In the genomic region with DNA sequence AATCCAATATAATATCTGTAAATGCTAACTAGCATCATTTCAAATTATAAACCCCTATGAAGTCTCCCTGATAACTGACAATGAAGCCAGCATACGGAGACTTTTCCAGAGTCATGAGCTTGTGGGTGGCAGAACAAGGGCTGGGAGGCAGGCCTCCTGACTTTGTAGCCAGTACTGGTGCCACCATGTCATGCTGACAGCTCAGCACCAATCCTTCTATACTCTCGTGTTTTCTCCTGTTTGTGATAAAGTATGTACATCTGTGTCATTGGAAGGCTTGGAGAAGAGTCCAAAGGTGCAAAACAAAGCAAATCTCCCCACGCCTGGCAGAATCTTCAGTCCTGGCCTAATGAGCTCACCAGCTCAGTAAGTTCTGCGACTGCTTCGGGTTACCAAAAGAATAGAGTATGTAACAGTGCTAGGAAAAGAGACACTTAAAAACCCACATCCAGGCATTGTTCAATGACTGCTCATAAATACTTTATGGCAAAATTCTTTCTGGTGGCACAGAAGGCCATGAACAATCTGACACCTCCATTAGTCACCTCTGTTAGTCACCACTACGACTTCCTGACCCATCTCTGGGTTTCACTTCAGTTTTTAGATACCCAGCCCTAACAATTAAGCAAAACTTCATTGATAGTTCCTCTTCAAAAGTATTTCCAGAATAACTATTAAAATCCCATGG, we compare ENCODE assay signal across 8 cellular contexts. TPM values are rescaled to one million over a fixed set of nuclear protein-coding genes. Genes with fewer than 3 reads are reported as not detected.
DNase-seq lines count a peak whose midpoint lies in the region; ATAC-seq, FAIRE-seq and TF ChIP-seq lines count a peak whose summit lies in the region.

No MANE protein-coding gene starts in this region.

- H3K4me1 ChIP-seq in GM23338 (ENCODE audit: insufficient read depth) (0 out of 2 replicates have a peak, but pooled peaks cover 5% of the 10 kb centered on the region), Karpas-422 (ENCODE audit: low read length) (peaks cover 7% of the 10 kb centered on the region), small intestine (ENCODE audit: control insufficient read depth in 2 of 2, insufficient read depth in 1 of 2, low read depth in 1 of 2, low read length in 1 of 2) (peaks cover 0 to 2% of the 10 kb centered on the region in 2 donors), body of pancreas (peaks cover 8% of the 10 kb centered on the region)

- peak; percentile 93 for ATAC-seq in GM18508 (IDR thresholded peaks at IDR 0.05; ENCODE audit: insufficient read depth, unreplicated experiment)
- ATAC-seq in GM23338 = no peak
- no peak for ATAC-seq in body of pancreas

- no peaks in the 10 kb centered on the region for H3F3A ChIP-seq in GM23338 (replicated peaks; ENCODE audit: low read depth)

- H3K27me3 Mint-ChIP-seq in GM23338 (ENCODE audit: insufficient read depth, low read depth, poor library complexity) = peaks cover 2% of the 10 kb centered on the region

- H3K79me2 ChIP-seq in GM23338 (replicated peaks; ENCODE audit: insufficient read depth) (no peaks in the 10 kb centered on the region), Karpas-422 (ENCODE audit: low read length) (no peaks in the 10 kb centered on the region)

- TF ChIP-seq CTCF in GM23338 (conservative IDR thresholded peaks at IDR 0.05; ENCODE audit: low read depth in 2 of 2) (no peak), body of pancreas (IDR thresholded peaks at IDR 0.05) (no peak)

- TF ChIP-seq POLR2A in body of pancreas (IDR thresholded peaks at IDR 0.05) = no peak

- H2AFZ ChIP-seq in GM23338 = 0 out of 2 replicates have a peak overlapping the region, but pooled peaks have one; percentile 34
- H2AFZ ChIP-seq in Karpas-422 (ENCODE audit: low read length) = no peak overlapping the region

- no peak overlapping the region for H3K4me3 ChIP-seq in GM23338
- H3K4me3 ChIP-seq in Karpas-422 (ENCODE audit: low read length) = no peak overlapping the region
- H3K4me3 ChIP-seq in small intestine (ENCODE audit: low read depth in 1 of 2, low read length in 2 of 2) = no peak overlapping the region
- no peak overlapping the region for H3K4me3 ChIP-seq in body of pancreas

- H3K9me2 ChIP-seq in GM23338 (ENCODE audit: insufficient read depth) (peaks cover 6% of the 10 kb centered on the region; the same call in 1 of the 2 replicates), Karpas-422 (replicated peaks; ENCODE audit: insufficient read depth, low read length) (no peaks in the 10 kb centered on the region)

- no peaks in the 10 kb centered on the region for H3K9me3 ChIP-seq in Karpas-422 (ENCODE audit: low read length)
- H3K9me3 ChIP-seq in small intestine (ENCODE audit: control insufficient read depth, low read depth) = no peaks in the 10 kb centered on the region
- no peaks in the 10 kb centered on the region for H3K9me3 ChIP-seq in body of pancreas

- WGBS in small intestine, 3 donors = 55 to 67% (median 56%) methylated on average over 6 of the region's 6 CpGs
- 73 to 79% methylated on average over 6 of the region's 6 CpGs for WGBS in body of pancreas, 2 donors

- H3K4me3 Mint-ChIP-seq in GM23338 = no peak overlapping the region

- peaks cover 7% of the 10 kb centered on the region; the same call in 1 of the 3 replicates for H3K36me3 Mint-ChIP-seq in GM23338 (ENCODE audit: low read depth)

- H3K4me1 Mint-ChIP-seq in GM23338 = peaks cover 9% of the 10 kb centered on the region; the same call in 2 of the 3 replicates

- H3K4me2 ChIP-seq in GM23338 = no peak overlapping the region
- no peak overlapping the region for H3K4me2 ChIP-seq in Karpas-422 (ENCODE audit: low read depth, low read length, poor library complexity, severe bottlenecking)

- FAIRE-seq in small intestine (lab: Jason Lieb, UNC) = no peak

- H4K20me1 ChIP-seq in GM23338 (replicated peaks; ENCODE audit: insufficient read depth) (no peaks in the 10 kb centered on the region), Karpas-422 (ENCODE audit: insufficient read depth, low read depth, low read length) (no peaks in the 10 kb centered on the region)

- H3K36me3 ChIP-seq in GM23338 (ENCODE audit: insufficient read depth) (no peaks in the 10 kb centered on the region), Karpas-422 (ENCODE audit: insufficient read depth, low read length) (no peaks in the 10 kb centered on the region), small intestine (ENCODE audit: control insufficient read depth in 2 of 2, insufficient read depth in 2 of 2, low read length in 2 of 2) (no peaks in the 10 kb centered on the region), body of pancreas (replicated peaks in 1 of 2; ENCODE audit: insufficient read depth in 1 of 2, low read depth in 2 of 2) (no peaks in the 10 kb centered on the region)

- H3K27ac ChIP-seq in GM23338 (ENCODE audit: low read depth) (no peak overlapping the region), Karpas-422 (ENCODE audit: low read length) (no peak overlapping the region), small intestine (ENCODE audit: low read depth in 1 of 2, low read length in 1 of 2) (no peak overlapping the region), body of pancreas (no peak overlapping the region)

- H3K9me3 Mint-ChIP-seq in GM23338 = peaks cover 16% of the 10 kb centered on the region

- no peak overlapping the region for H3K9ac ChIP-seq in Karpas-422 (ENCODE audit: low read length)

- intact Hi-C loops in body of pancreas (cut with DNase I) = no loop called here

- DNase-seq in GM23338 (ENCODE audit: low spot score) (no peak), Karpas-422 (peak; percentile 56), astrocyte of the hippocampus (ENCODE audit: low read depth, low spot score) (peak; percentile 70), small intestine (peak; percentile 44), GOT3 (lab: John Stamatoyannopoulos, UW) (no peak), NCI-H1694 treated with DMSO at 0.1 percent for 48 hours (lab: John Stamatoyannopoulos, UW) (no peak), body of pancreas (no peak)

- H3K27me3 ChIP-seq in GM23338 (ENCODE audit: insufficient read depth) = no peaks in the 10 kb centered on the region
- no peaks in the 10 kb centered on the region for H3K27me3 ChIP-seq in Karpas-422 (ENCODE audit: low read length)
- no peaks in the 10 kb centered on the region for H3K27me3 ChIP-seq in small intestine (ENCODE audit: control insufficient read depth in 2 of 2, insufficient read depth in 2 of 2, low read length in 2 of 2)
- H3K27me3 ChIP-seq in body of pancreas = no peaks in the 10 kb centered on the region

- no peak overlapping the region for H3K27ac Mint-ChIP-seq in GM23338

TF ChIP-seq in GM23338, 12 proteins besides CTCF, POLR2A, EP300 and RAD21 (continues in another document):
- no peak for TF ChIP-seq ZNF331 (CRISPR knock-in tag; IDR thresholded peaks at IDR 0.05; ENCODE audit: low read depth)
- no peak for TF ChIP-seq POLR2AphosphoS5 (IDR thresholded peaks at IDR 0.05; ENCODE audit: low read depth)
- no peak for TF ChIP-seq STAT1 (IDR thresholded peaks at IDR 0.05; ENCODE audit: unreplicated experiment)
- TF ChIP-seq, protein P1, sequence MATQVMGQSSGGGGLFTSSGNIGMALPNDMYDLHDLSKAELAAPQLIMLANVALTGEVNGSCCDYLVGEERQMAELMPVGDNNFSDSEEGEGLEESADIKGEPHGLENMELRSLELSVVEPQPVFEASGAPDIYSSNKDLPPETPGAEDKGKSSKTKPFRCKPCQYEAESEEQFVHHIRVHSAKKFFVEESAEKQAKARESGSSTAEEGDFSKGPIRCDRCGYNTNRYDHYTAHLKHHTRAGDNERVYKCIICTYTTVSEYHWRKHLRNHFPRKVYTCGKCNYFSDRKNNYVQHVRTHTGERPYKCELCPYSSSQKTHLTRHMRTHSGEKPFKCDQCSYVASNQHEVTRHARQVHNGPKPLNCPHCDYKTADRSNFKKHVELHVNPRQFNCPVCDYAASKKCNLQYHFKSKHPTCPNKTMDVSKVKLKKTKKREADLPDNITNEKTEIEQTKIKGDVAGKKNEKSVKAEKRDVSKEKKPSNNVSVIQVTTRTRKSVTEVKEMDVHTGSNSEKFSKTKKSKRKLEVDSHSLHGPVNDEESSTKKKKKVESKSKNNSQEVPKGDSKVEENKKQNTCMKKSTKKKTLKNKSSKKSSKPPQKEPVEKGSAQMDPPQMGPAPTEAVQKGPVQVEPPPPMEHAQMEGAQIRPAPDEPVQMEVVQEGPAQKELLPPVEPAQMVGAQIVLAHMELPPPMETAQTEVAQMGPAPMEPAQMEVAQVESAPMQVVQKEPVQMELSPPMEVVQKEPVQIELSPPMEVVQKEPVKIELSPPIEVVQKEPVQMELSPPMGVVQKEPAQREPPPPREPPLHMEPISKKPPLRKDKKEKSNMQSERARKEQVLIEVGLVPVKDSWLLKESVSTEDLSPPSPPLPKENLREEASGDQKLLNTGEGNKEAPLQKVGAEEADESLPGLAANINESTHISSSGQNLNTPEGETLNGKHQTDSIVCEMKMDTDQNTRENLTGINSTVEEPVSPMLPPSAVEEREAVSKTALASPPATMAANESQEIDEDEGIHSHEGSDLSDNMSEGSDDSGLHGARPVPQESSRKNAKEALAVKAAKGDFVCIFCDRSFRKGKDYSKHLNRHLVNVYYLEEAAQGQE (IDR thresholded peaks at IDR 0.05; ENCODE audit: unreplicated experiment) = no peak
- TF ChIP-seq ZNF114 (CRISPR knock-in tag; IDR thresholded peaks at IDR 0.05) = no peak
- no peak for TF ChIP-seq JUNB (IDR thresholded peaks at IDR 0.05; ENCODE audit: unreplicated experiment)

RNA-seq across cellular contexts. Expression of a gene that starts 24.5 kb away (rescaled TPM):
- 14.7 and 17.1 TPM in 2 replicates for total RNA-seq in GM23338 (2014; rRNA removed; shearing (Covaris generic))
- polyA plus RNA-seq in GM23338 (2016; fragmentation: Nextera tagmentation; extraction: Ambion mirVana) (14.9 and 15.0 TPM in 2 replicates), small intestine (10 to 100 TPM in 1 of 3 donors, 1 to 10 TPM in 1, under 1 TPM in 1; 0.67 to 14.6 (median 1.6) TPM)
- not detected in 2 replicates for total RNA-seq in Karpas-422 (2014; rRNA removed; shearing (Covaris generic); ENCODE audit: low replicate concordance)
- 10 to 100 TPM in 1 of 2 donors, 1 to 10 TPM in 1; 3.0 to 12.7 TPM for total RNA-seq in body of pancreas

RNA-seq across cellular contexts. Expression of a gene that starts 32.8 kb away (rescaled TPM):
- 20.9 and 22.0 TPM in 2 replicates for total RNA-seq in GM23338 (2014; rRNA removed; shearing (Covaris generic))
- polyA plus RNA-seq in GM23338 (2016; fragmentation: Nextera tagmentation; extraction: Ambion mirVana) (10.4 and 13.1 TPM in 2 replicates), small intestine (1 to 10 TPM; 2.2 to 6.8 (median 2.2) TPM)
- not detected in 2 replicates for total RNA-seq in Karpas-422 (2014; rRNA removed; shearing (Covaris generic); ENCODE audit: low replicate concordance)
- total RNA-seq in body of pancreas = 10 to 100 TPM in 1 of 2 donors, 1 to 10 TPM in 1; 9.2 to 12.7 TPM

Comparison
In these comparisons a context has a peak if more than half of its experiments do, and no peak if none do; other contexts are left out.
1. DNase-seq: peak in Karpas-422 (single experiment), astrocyte of the hippocampus (single experiment) and small intestine (single experiment); none in GM23338 (single experiment), GOT3 (single experiment), NCI-H1694 treated with DMSO at 0.1 percent for 48 hours (single experiment) and body of pancreas (0 of 4).
2. RNA of a gene that starts 32.8 kb away (total RNA-seq): 20.9 to 22.0 TPM in GM23338 and 9.2 to 12.7 TPM in body of pancreas; not detected in Karpas-422; every median in the first group is over 10 times any median in the second.